11 cellular contexts compared by ENCODE assay signal in genomic region chr12:132492951-132493350, GRCh38. TPM values are rescaled to one million over a fixed set of nuclear protein-coding genes. Genes with fewer than 3 reads are reported as not detected.
DNase-seq lines count a peak whose midpoint lies in the region; ATAC-seq and TF ChIP-seq lines count a peak whose summit lies in the region.
"Had no signal": no experiment of that assay in that cellular context is flagged by ENCODE, and none has a peak within 500 bp of the region (broad histone marks: within the 10 kb centered on the region; RNA-seq: fewer than 3 reads in every experiment).

No MANE protein-coding gene starts in this region.

- H2AFZ ChIP-seq in PC-9: no peak overlapping the region

- no CpG with 5 or more reads among the region's 12 CpGs for WGBS in esophagus squamous epithelium, 2 donors

- H3K4me1 ChIP-seq in PC-9 (replicated peaks; ENCODE audit: insufficient read depth) (peaks cover 44% of the 10 kb centered on the region), esophagus squamous epithelium (peaks cover 57 to 90% (median 59%) of the 10 kb centered on the region in 3 donors), skeletal muscle tissue (ENCODE audit: control insufficient read depth in 3 of 3, insufficient read depth in 3 of 3, low read length in 3 of 3) (peaks cover 63 to 77% (median 71%) of the 10 kb centered on the region in 3 donors)

- POLR2A ChIA-PET in PC-9 (lab: Charles Lee; ENCODE audit: unreplicated experiment): no interaction called here

- H3K4me1 Mint-ChIP-seq in T-helper 2 cell treated with Interferon-gamma antibody and Interleukin-4, amounts not matched to agents 5 μg/mL and 100 μg/mL, for 36 hours (ENCODE audit: low read depth): peaks cover 25% of the 10 kb centered on the region

- intact Hi-C loops in PC-9 (cut with micrococcal nuclease; ENCODE audit: unreplicated experiment): no loop called here
- intact Hi-C loops in esophagus squamous epithelium (cut with DNase I): no loop called here

- H4K20me1 ChIP-seq in PC-9 (ENCODE audit: insufficient read depth): peaks cover 73% of the 10 kb centered on the region

- peak overlapping the region; percentile 62 for H3K4me2 ChIP-seq in PC-9

- H3K36me3 ChIP-seq in PC-9 (ENCODE audit: low read depth) (no peaks in the 10 kb centered on the region), esophagus squamous epithelium (no peaks in the 10 kb centered on the region), skeletal muscle tissue (ENCODE audit: control insufficient read depth in 3 of 3, insufficient read depth in 3 of 3, low read length in 3 of 3) (peaks cover 2 to 5% (median 5%) of the 10 kb centered on the region in 3 donors)
- H3K36me3 ChIP-seq: cardiac muscle cell had no signal

- H3K9ac ChIP-seq in skeletal muscle tissue (ENCODE audit: low read depth in 1 of 3, low read length in 3 of 3): peak overlapping the region in 1 of 3 donors; percentile 83

- H3K4me3 ChIP-seq in PC-9 (no peak overlapping the region), esophagus squamous epithelium (peak overlapping the region in 3 of 4 donors; percentile 4 to 81 (median 67)), skeletal muscle tissue (ENCODE audit: low read length in 3 of 3) (peak overlapping the region in 2 of 3 donors; percentile 13 to 14)
- H3K4me3 ChIP-seq: cardiac muscle cell had no signal

- BruUV-seq in PC-9 (replicated peaks; lab: Mats Ljungman, UMichigan): no TSS peak

- no peaks in the 10 kb centered on the region for H3K9me3 ChIP-seq in PC-9 (ENCODE audit: insufficient read depth, low read depth)
- H3K9me3 ChIP-seq in esophagus squamous epithelium: no peaks in the 10 kb centered on the region
- H3K9me3 ChIP-seq in skeletal muscle tissue (ENCODE audit: control insufficient read depth in 3 of 3, low read length in 3 of 3): no peaks in the 10 kb centered on the region
- H3K9me3 ChIP-seq: esophagus muscularis mucosa had no signal

- CTCF ChIA-PET in PC-9 (lab: Charles Lee): no interaction called here

- peaks cover 72% of the 10 kb centered on the region for H3K79me2 ChIP-seq in PC-9 (ENCODE audit: low read depth)

- no peak for DNase-seq in T-helper 2 cell treated with Interferon-gamma antibody and Interleukin-4, amounts not matched to agents 5 μg/mL and 100 μg/mL, for 36 hours (ENCODE audit: low spot score)
- DNase-seq in T-helper 2 cell (no peak), PC-9 (no peak), esophagus squamous epithelium (lab: John Stamatoyannopoulos, UW) (no peak)
- DNase-seq in activated CD8-positive, alpha-beta memory T cell treated with anti-CD3 and anti-CD28 coated beads, Interleukin-2, amount 50 U/mL, for 4 hours: no peak
- DNase-seq: NCI-H446 had no signal

- no peak for ATAC-seq in SK-N-SH treated with all-trans-retinoic acid at 6 μM for 48 hours
- no peak for ATAC-seq in GM18868 (IDR thresholded peaks at IDR 0.05; ENCODE audit: unreplicated experiment)

- TF ChIP-seq CTCF in PC-9 (conservative IDR thresholded peaks at IDR 0.05): no peak
- no peak for TF ChIP-seq CTCF in esophagus squamous epithelium (IDR thresholded peaks at IDR 0.05)

- no peaks in the 10 kb centered on the region for H3K9me3 Mint-ChIP-seq in T-helper 2 cell treated with Interferon-gamma antibody and Interleukin-4, amounts not matched to agents 5 μg/mL and 100 μg/mL, for 36 hours

- peaks cover 10% of the 10 kb centered on the region for H3F3A ChIP-seq in PC-9 (ENCODE audit: insufficient read depth, low read depth)

- no peak overlapping the region for H3K27ac Mint-ChIP-seq in T-helper 2 cell treated with Interferon-gamma antibody and Interleukin-4, amounts not matched to agents 5 μg/mL and 100 μg/mL, for 36 hours

- H3K27me3 ChIP-seq in PC-9 (ENCODE audit: insufficient read depth, low read depth) (peaks cover 15% of the 10 kb centered on the region; the same call in 1 of the 2 replicates), esophagus squamous epithelium (peaks cover 0 to 11% (median 0%) of the 10 kb centered on the region in 4 donors), skeletal muscle tissue (ENCODE audit: control insufficient read depth in 3 of 3, insufficient read depth in 3 of 3, low read length in 3 of 3) (no peaks in the 10 kb centered on the region)
- H3K27me3 ChIP-seq: esophagus muscularis mucosa had no signal

- no peaks in the 10 kb centered on the region for H3K27me3 Mint-ChIP-seq in T-helper 2 cell treated with Interferon-gamma antibody and Interleukin-4, amounts not matched to agents 5 μg/mL and 100 μg/mL, for 36 hours (ENCODE audit: low read depth)

- H3K36me3 Mint-ChIP-seq in T-helper 2 cell treated with Interferon-gamma antibody and Interleukin-4, amounts not matched to agents 5 μg/mL and 100 μg/mL, for 36 hours (ENCODE audit: low read depth): peaks cover 10% of the 10 kb centered on the region

- TF ChIP-seq POLR2A in esophagus squamous epithelium (IDR thresholded peaks at IDR 0.05): no peak

- no peaks in the 10 kb centered on the region for H3K9me2 ChIP-seq in PC-9 (ENCODE audit: insufficient read depth)

- H3K27ac ChIP-seq in PC-9 (no peak overlapping the region), esophagus squamous epithelium (no peak overlapping the region), skeletal muscle tissue (ENCODE audit: low read depth, low read length) (no peak overlapping the region)
- H3K27ac ChIP-seq: esophagus muscularis mucosa had no signal

- peak overlapping the region; percentile 88 for H3K4me3 Mint-ChIP-seq in T-helper 2 cell treated with Interferon-gamma antibody and Interleukin-4, amounts not matched to agents 5 μg/mL and 100 μg/mL, for 36 hours

TF ChIP-seq in SK-N-SH treated with all-trans-retinoic acid at 6 μM for 48 hours, 23 proteins besides CTCF, POLR2A, EP300 and RAD21:
- TF ChIP-seq ZNF8 (CRISPR knock-in tag; IDR thresholded peaks at IDR 0.05) (no peak), ZFP3 (CRISPR knock-in tag; IDR thresholded peaks at IDR 0.05) (no peak), TOX (CRISPR knock-in tag; IDR thresholded peaks at IDR 0.05; ENCODE audit: borderline replicate concordance) (no peak)

RNA-seq across cellular contexts. Expression of gene FBRSL1, which starts 3.0 kb away (rescaled TPM):
- total RNA-seq in PC-9 (2021): 59.5 and 76.1 TPM in 2 replicates
- 10 to 100 TPM in 3 of 4 donors, 1 to 10 TPM in 1; 5.9 to 34.3 (median 23.4) TPM for total RNA-seq in esophagus squamous epithelium
- 6.8 TPM for total RNA-seq in skeletal muscle tissue
